Comparison of ENCODE assay signal across 10 cellular contexts in the genomic region with DNA sequence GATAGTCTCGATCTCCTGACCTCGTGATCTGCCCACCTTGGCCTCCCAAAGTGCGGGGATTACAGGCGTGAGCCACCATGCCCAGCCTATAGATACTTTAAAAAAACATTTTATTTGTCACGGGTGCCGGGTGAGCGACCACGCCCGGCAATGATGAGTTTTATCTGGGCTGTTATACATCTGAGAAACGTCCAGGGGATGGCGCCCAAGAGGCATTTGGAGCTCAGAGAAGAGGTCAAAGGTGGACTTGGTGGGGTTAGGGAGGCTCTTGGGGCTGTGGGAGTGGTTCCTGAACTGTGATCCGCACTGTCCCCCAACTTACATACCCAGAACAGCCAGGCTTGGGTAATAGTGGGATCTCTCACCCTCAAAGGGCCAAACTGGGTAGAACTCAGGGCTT. TPM values are rescaled to one million over a fixed set of nuclear protein-coding genes. Genes with fewer than 3 reads are reported as not detected.
DNase-seq lines count a peak whose midpoint lies in the region; ATAC-seq and FAIRE-seq lines count a peak whose summit lies in the region.
"Not testable (repeated sequence)": the region's sequence is repeated elsewhere in the genome, so short reads cannot be mapped to it uniquely, and the experiment has no call there.
"Had no signal": no experiment of that assay in that cellular context is flagged by ENCODE, and none has a peak within 500 bp of the region (broad histone marks: within the 10 kb centered on the region; RNA-seq: fewer than 3 reads in every experiment).

No MANE protein-coding gene starts in this region.

- CTCF ChIA-PET in activated CD4-positive, alpha-beta T cell treated with anti-CD3 and anti-CD28 coated beads for 36 hours (lab: Charles Lee), result not testable (repeated sequence)

- FAIRE-seq in HTR-8/SVneo (lab: Jason Lieb, UNC), result peak; percentile 33

- not testable (repeated sequence) for H3K9me3 Mint-ChIP-seq in activated CD4-positive, alpha-beta T cell treated with anti-CD3 and anti-CD28 coated beads for 36 hours (ENCODE audit: low read depth); central memory CD8-positive, alpha-beta T cell; natural killer cell treated with Interleukin-12 subunit alpha and Interleukin-12 subunit beta and Interleukin-15 and Interleukin-18, amount 100 ng/mL, for 72 hours

- POLR2A ChIA-PET in activated CD4-positive, alpha-beta T cell treated with anti-CD3 and anti-CD28 coated beads for 36 hours (lab: Charles Lee), result not testable (repeated sequence)

- not testable (repeated sequence) for H3K27ac Mint-ChIP-seq in activated CD4-positive, alpha-beta T cell treated with anti-CD3 and anti-CD28 coated beads for 36 hours; central memory CD8-positive, alpha-beta T cell (ENCODE audit: low read depth); natural killer cell treated with Interleukin-12 subunit alpha and Interleukin-12 subunit beta and Interleukin-15 and Interleukin-18, amount 100 ng/mL, for 72 hours

- not testable (repeated sequence) for DNase-seq in HTR-8/SVneo (ENCODE audit: insufficient read length, low spot score); activated CD4-positive, alpha-beta T cell treated with anti-CD3 and anti-CD28 coated beads for 36 hours; central memory CD8-positive, alpha-beta T cell (ENCODE audit: low spot score in 2 of 2); left colon; natural killer cell treated with Interleukin-12 subunit alpha and Interleukin-12 subunit beta and Interleukin-15 and Interleukin-18, amount 100 ng/mL, for 72 hours (ENCODE audit: low spot score)

- H3K27me3 Mint-ChIP-seq in activated CD4-positive, alpha-beta T cell treated with anti-CD3 and anti-CD28 coated beads for 36 hours; central memory CD8-positive, alpha-beta T cell; natural killer cell treated with Interleukin-12 subunit alpha and Interleukin-12 subunit beta and Interleukin-15 and Interleukin-18, amount 100 ng/mL, for 72 hours: not testable (repeated sequence)

- not testable (repeated sequence) for H3K36me3 Mint-ChIP-seq in activated CD4-positive, alpha-beta T cell treated with anti-CD3 and anti-CD28 coated beads for 36 hours (ENCODE audit: low read depth); central memory CD8-positive, alpha-beta T cell (ENCODE audit: insufficient read depth); natural killer cell treated with Interleukin-12 subunit alpha and Interleukin-12 subunit beta and Interleukin-15 and Interleukin-18, amount 100 ng/mL, for 72 hours

- H3K4me3 Mint-ChIP-seq in activated CD4-positive, alpha-beta T cell treated with anti-CD3 and anti-CD28 coated beads for 36 hours; central memory CD8-positive, alpha-beta T cell; natural killer cell treated with Interleukin-12 subunit alpha and Interleukin-12 subunit beta and Interleukin-15 and Interleukin-18, amount 100 ng/mL, for 72 hours: not testable (repeated sequence)

- ATAC-seq in GM18909 (IDR thresholded peaks at IDR 0.05; ENCODE audit: poor library complexity, unreplicated experiment) (peak; percentile 50), HG02642 (IDR thresholded peaks at IDR 0.05; ENCODE audit: poor library complexity, unreplicated experiment) (peak; percentile 68), left colon (peak; percentile 89)
- ATAC-seq in activated CD4-positive, alpha-beta T cell treated with anti-CD3 and anti-CD28 coated beads for 36 hours, result peak; percentile 97
- peak; percentile 91 for ATAC-seq in central memory CD8-positive, alpha-beta T cell (replicated peaks; ENCODE audit: extremely low read depth, poor library complexity, severe bottlenecking)
- ATAC-seq in natural killer cell treated with Interleukin-12 subunit alpha and Interleukin-12 subunit beta and Interleukin-15 and Interleukin-18, amount 100 ng/mL, for 72 hours, result peak; percentile 74 to 81

- not testable (repeated sequence) for H3K4me1 Mint-ChIP-seq in activated CD4-positive, alpha-beta T cell treated with anti-CD3 and anti-CD28 coated beads for 36 hours; central memory CD8-positive, alpha-beta T cell; natural killer cell treated with Interleukin-12 subunit alpha and Interleukin-12 subunit beta and Interleukin-15 and Interleukin-18, amount 100 ng/mL, for 72 hours (ENCODE audit: low read depth in 2 of 2)

- intact Hi-C loops in activated CD4-positive, alpha-beta T cell treated with anti-CD3 and anti-CD28 coated beads for 36 hours (cut with DNase I, micrococcal nuclease); left colon (cut with DNase I, micrococcal nuclease): not testable (repeated sequence)

RNA-seq across cellular contexts. Expression of gene GRAPL, which starts 8.7 kb away (rescaled TPM):
- total RNA-seq in activated CD4-positive, alpha-beta T cell treated with anti-CD3 and anti-CD28 coated beads for 36 hours, result 1 to 10 TPM; 2.9 to 4.0 TPM
- 1 to 10 TPM; 1.4 to 1.8 TPM for total RNA-seq in left colon
- total RNA-seq in natural killer cell treated with Interleukin-12 subunit alpha and Interleukin-12 subunit beta and Interleukin-15 and Interleukin-18, amount 100 ng/mL, for 72 hours, result 1 to 10 TPM; 5.3 to 9.6 TPM
- total RNA-seq: Daoy, M059J, vagina had no signal
